In genomic region chr14:55073856-55074255, GRCh38 we compare ENCODE assay signal across 16 cellular contexts. TPM values are rescaled to one million over a fixed set of nuclear protein-coding genes. Genes with fewer than 3 reads are reported as not detected.
DNase-seq lines count a peak whose midpoint lies in the region; ATAC-seq and TF ChIP-seq lines count a peak whose summit lies in the region.
"Had no signal": no experiment of that assay in that cellular context is flagged by ENCODE, and none has a peak within 500 bp of the region (broad histone marks: within the 10 kb centered on the region; RNA-seq: fewer than 3 reads in every experiment).

No MANE protein-coding gene starts in this region.

- no peak overlapping the region for H3K27ac ChIP-seq in SJCRH30
- no peak overlapping the region for H3K27ac ChIP-seq in OCI-LY7 (ENCODE audit: low read depth, low read length, poor library complexity, severe bottlenecking)
- H3K27ac ChIP-seq: cardiac muscle cell had no signal

- H3K9me2 ChIP-seq in OCI-LY7 (ENCODE audit: insufficient read depth, low read length): no peaks in the 10 kb centered on the region

- H3K36me3 ChIP-seq in SJCRH30 (no peaks in the 10 kb centered on the region), OCI-LY7 (ENCODE audit: insufficient read depth, low read length) (0 out of 2 replicates have a peak, but pooled peaks cover 7% of the 10 kb centered on the region)
- H3K36me3 ChIP-seq: cardiac muscle cell had no signal

- CTCF ChIA-PET in OCI-LY7 (lab: Charles Lee; ENCODE audit: unreplicated experiment): no interaction called here

- H3K4me3 ChIP-seq in AG10803 (ENCODE audit: low read length) (no peak overlapping the region), astrocyte of the spinal cord (ENCODE audit: low read depth, low read length) (no peak overlapping the region), SJCRH30 (no peak overlapping the region), OCI-LY7 (ENCODE audit: low read depth, low read length, poor library complexity, severe bottlenecking) (no peak overlapping the region)
- H3K4me3 ChIP-seq: cardiac muscle cell had no signal

- ATAC-seq in HG03095 (IDR thresholded peaks at IDR 0.05; ENCODE audit: unreplicated experiment): no peak
- ATAC-seq: HCT116 had no signal

- no peak for TF ChIP-seq CTCF in AG10803 (conservative IDR thresholded peaks at IDR 0.05; ENCODE audit: low read length)
- TF ChIP-seq CTCF in astrocyte of the spinal cord (IDR thresholded peaks at IDR 0.05; ENCODE audit: low read depth, low read length): no peak
- TF ChIP-seq CTCF in OCI-LY7 (conservative IDR thresholded peaks at IDR 0.05; ENCODE audit: low read length): no peak

- H3K9me3 ChIP-seq in SJCRH30 (replicated peaks) (no peaks in the 10 kb centered on the region), OCI-LY7 (ENCODE audit: low read length) (no peaks in the 10 kb centered on the region)

- no peaks in the 10 kb centered on the region for H4K20me1 ChIP-seq in OCI-LY7 (ENCODE audit: insufficient read depth, low read length)

- DNase-seq in AG10803 (ENCODE audit: low read depth): peak; percentile 75
- peak; percentile 86 for DNase-seq in M059J (ENCODE audit: low read depth)
- peak; percentile 84 for DNase-seq in astrocyte of the spinal cord (ENCODE audit: low read depth, low spot score)
- DNase-seq in hepatic stellate cell (ENCODE audit: low spot score): peak; percentile 50
- no peak for DNase-seq in activated gamma-delta T cell treated with Interleukin-2 at 50 U/mL for 16 hours
- no peak for DNase-seq in SJCRH30
- DNase-seq in OCI-LY7 (ENCODE audit: low spot score): no peak
- DNase-seq: activated CD4-positive, alpha-beta T cell treated with anti-CD3 and anti-CD28 coated beads, Interleukin-2, amount 10 ng/mL, durations not matched to agents 24 days and 14 days; erythroblast; NCI-H1694 treated with DMSO at 0.1 percent for 48 hours; NCI-H748 treated with DMSO at 0.1 percent for 48 hours; stimulated activated CD4-positive, alpha-beta T cell treated with anti-CD3 and anti-CD28 coated beads, Interleukin-2, amount 100 ng/mL, for 48 hours; stimulated activated naive CD8-positive, alpha-beta T cell treated with anti-CD3 and anti-CD28 coated beads, Interleukin-15, amount 100 ng/mL, for 72 hours had no signal

- no TSS peak for BruUV-seq in OCI-LY7 (replicated peaks; lab: Mats Ljungman, UMichigan)

- H2AFZ ChIP-seq in OCI-LY7 (ENCODE audit: low read length): no peak overlapping the region

- H3K79me2 ChIP-seq in OCI-LY7 (ENCODE audit: insufficient read depth, low read depth, low read length): no peaks in the 10 kb centered on the region

- POLR2A ChIA-PET in OCI-LY7 (lab: Charles Lee): interaction anchor here (1.1 kb wide), 1 partner anchor 9 kb away, joined by 3 read pairs; no protein-coding TSS in a partner anchor

- no peaks in the 10 kb centered on the region for H3K27me3 ChIP-seq in SJCRH30
- H3K27me3 ChIP-seq: cardiac muscle cell had no signal

- intact Hi-C loops in OCI-LY7 (cut with micrococcal nuclease; ENCODE audit: unreplicated experiment): no loop called here

- H3K4me2 ChIP-seq in OCI-LY7 (ENCODE audit: low read length): no peak overlapping the region

- in situ Hi-C loops in astrocyte of the spinal cord (cut with HindIII; ENCODE audit: low sequenced_read_pairs): no loop called here

- H3K4me1 ChIP-seq in SJCRH30 (peaks cover 16% of the 10 kb centered on the region), OCI-LY7 (ENCODE audit: insufficient read depth, low read length, poor library complexity, severe bottlenecking) (peaks cover 29% of the 10 kb centered on the region)

RNA-seq across cellular contexts. Expression of gene MAPK1IP1L, which starts 22.4 kb away (rescaled TPM):
- total RNA-seq in M059J (2014; rRNA removed; shearing (Covaris generic)): 168 and 201 TPM in 2 replicates
- 66.5 and 76.2 TPM in 2 replicates for total RNA-seq in SJCRH30 (2014; rRNA removed; shearing (Covaris generic))
- 24.6 and 27.9 TPM in 2 replicates for total RNA-seq in OCI-LY7 (2014; rRNA removed; shearing (Covaris generic))
- total RNA-seq in OCI-LY7 (2022): 92.2 and 94.8 TPM in 2 replicates

RNA-seq across cellular contexts. Expression of gene SOCS4, which starts 46.8 kb away (rescaled TPM):
- 12.5 and 14.1 TPM in 2 replicates for total RNA-seq in M059J (2014; rRNA removed; shearing (Covaris generic))
- total RNA-seq in SJCRH30 (2014; rRNA removed; shearing (Covaris generic)): 27.7 and 33.0 TPM in 2 replicates
- total RNA-seq in OCI-LY7 (2014; rRNA removed; shearing (Covaris generic)): 18.5 and 23.0 TPM in 2 replicates
- total RNA-seq in OCI-LY7 (2022): 33.4 and 37.3 TPM in 2 replicates

RNA-seq across cellular contexts. Expression of gene WDHD1, which starts 47.0 kb away (rescaled TPM):
- total RNA-seq in M059J (2014; rRNA removed; shearing (Covaris generic)): 13.9 and 24.8 TPM in 2 replicates
- total RNA-seq in SJCRH30 (2014; rRNA removed; shearing (Covaris generic)): 42.4 and 45.3 TPM in 2 replicates
- 33.5 and 42.6 TPM in 2 replicates for total RNA-seq in OCI-LY7 (2014; rRNA removed; shearing (Covaris generic))
- total RNA-seq in OCI-LY7 (2022): 56.3 and 60.3 TPM in 2 replicates

RNA-seq across cellular contexts. Expression of gene LGALS3, which starts 55.2 kb away (rescaled TPM):
- total RNA-seq in M059J (2014; rRNA removed; shearing (Covaris generic)): 56.2 and 80.1 TPM in 2 replicates
- 1.9 and 2.0 TPM in 2 replicates for total RNA-seq in SJCRH30 (2014; rRNA removed; shearing (Covaris generic))
- not detected in 2 replicates for total RNA-seq in OCI-LY7 (2014; rRNA removed; shearing (Covaris generic))
- total RNA-seq in OCI-LY7 (2022): not detected in 2 replicates

Comparison
In these comparisons a context has a peak if more than half of its experiments do, and no peak if none do; other contexts are left out.
1. DNase-seq: peak in AG10803 (single experiment), M059J (single experiment), astrocyte of the spinal cord (single experiment) and hepatic stellate cell (single experiment); none in activated gamma-delta T cell treated with Interleukin-2 at 50 U/mL for 16 hours (single experiment), SJCRH30 (0 of 2) and OCI-LY7 (single experiment).